1 cellular context compared by ENCODE assay signal in genomic region chr1:154404511-154404931, GRCh38.
TF ChIP-seq lines count a peak whose summit lies in the region.

No MANE protein-coding gene starts in this region.

TF ChIP-seq in K562, 482 proteins besides CTCF, POLR2A, EP300 and RAD21 (continued from another document):
- no peak for TF ChIP-seq TCF15 (CRISPR knock-in tag; IDR thresholded peaks at IDR 0.05)
- TF ChIP-seq THRA (IDR thresholded peaks at IDR 0.05), result no peak
- TF ChIP-seq ZNF165 (CRISPR knock-in tag; IDR thresholded peaks at IDR 0.05; ENCODE audit: borderline replicate concordance), result no peak
- TF ChIP-seq ZNF224 (CRISPR knock-in tag; IDR thresholded peaks at IDR 0.05), result no peak
- no peak for TF ChIP-seq HOMEZ (CRISPR knock-in tag; IDR thresholded peaks at IDR 0.05)
- no peak for TF ChIP-seq SETDB1 (IDR thresholded peaks at IDR 0.05; ENCODE audit: low read length)
- no peak for TF ChIP-seq ZNF12 (CRISPR knock-in tag; IDR thresholded peaks at IDR 0.05)
- no peak for TF ChIP-seq ZNF282 (CRISPR knock-in tag; IDR thresholded peaks at IDR 0.05)
- no peak for TF ChIP-seq MCM2 (IDR thresholded peaks at IDR 0.05; ENCODE audit: low read depth)
- TF ChIP-seq ZNF609 (CRISPR knock-in tag; IDR thresholded peaks at IDR 0.05; ENCODE audit: borderline replicate concordance), result no peak
- TF ChIP-seq ESRRB (CRISPR knock-in tag; IDR thresholded peaks at IDR 0.05; ENCODE audit: borderline replicate concordance), result no peak
- no peak for TF ChIP-seq ZNF79 (CRISPR knock-in tag; IDR thresholded peaks at IDR 0.05; ENCODE audit: low read depth)
- TF ChIP-seq MGA (IDR thresholded peaks at IDR 0.05), result no peak
- TF ChIP-seq HLTF (IDR thresholded peaks at IDR 0.05), result no peak
- TF ChIP-seq USF2 (CRISPR knock-in tag; IDR thresholded peaks at IDR 0.05), result no peak
TF ChIP-seq in K562: peak in this region for 0.
